ENCODE assay signal across 8 cellular contexts in the genomic region with DNA sequence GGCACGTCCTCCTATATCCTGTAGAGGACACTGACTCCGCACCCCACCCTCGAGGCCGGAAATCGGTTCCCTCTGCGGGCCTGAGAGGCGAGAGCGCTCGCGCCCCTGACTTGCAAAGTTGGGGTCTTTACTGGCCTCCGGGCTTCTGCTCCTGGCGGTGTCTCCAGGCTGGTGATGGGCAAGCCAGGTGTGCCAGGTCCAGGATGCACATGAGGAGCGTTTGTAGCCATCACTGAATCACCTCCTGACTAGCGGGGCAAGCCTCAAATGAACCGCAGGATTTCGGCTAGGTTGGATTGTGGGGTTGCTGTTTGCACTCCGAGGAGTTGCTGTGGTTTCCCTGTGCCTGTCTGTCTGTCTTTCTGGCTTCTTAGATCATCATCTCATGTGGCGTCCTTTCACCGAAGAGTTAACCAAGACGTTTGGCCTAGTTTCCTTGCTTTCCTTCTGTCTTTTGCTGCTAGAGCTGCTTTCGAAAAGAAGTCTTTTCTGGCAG. TPM values are rescaled to one million over a fixed set of nuclear protein-coding genes. Genes with fewer than 3 reads are reported as not detected.
DNase-seq lines count a peak whose midpoint lies in the region; ATAC-seq, FAIRE-seq and TF ChIP-seq lines count a peak whose summit lies in the region.
"Not testable (repeated sequence)": the region's sequence is repeated elsewhere in the genome, so short reads cannot be mapped to it uniquely, and the experiment has no call there.

No MANE protein-coding gene starts in this region.

- not testable (repeated sequence) for H2BK15ac ChIP-seq in H1 (ENCODE audit: low read length)

- H3K14ac ChIP-seq in H1 (ENCODE audit: insufficient read length) = not testable (repeated sequence)

- not testable (repeated sequence) for H3K9me3 Mint-ChIP-seq in CD4-positive, CD25-positive, alpha-beta regulatory T cell

- H2BK20ac ChIP-seq in H1 (ENCODE audit: low read length) = 0 out of 2 replicates have a peak overlapping the region, but pooled peaks have one; percentile 72

- not testable (repeated sequence) for H2BK5ac ChIP-seq in H1 (ENCODE audit: low read depth, low read length)

- not testable (repeated sequence) for H3K4ac ChIP-seq in H1 (replicated peaks; ENCODE audit: insufficient read length, low read depth, low read length)

- H3K4me1 ChIP-seq in CD4-positive, CD25-positive, alpha-beta regulatory T cell (ENCODE audit: control insufficient read depth, insufficient read depth, low read length, poor library complexity, severe bottlenecking) = peaks cover 20% of the 10 kb centered on the region
- H3K4me1 ChIP-seq in SJSA1 (replicated peaks); H1 (replicated peaks in 1 of 4; ENCODE audit: control insufficient read depth in 3 of 4, insufficient read depth in 4 of 4, low read length in 3 of 4); osteoblast (ENCODE audit: insufficient read depth, low read length): not testable (repeated sequence)
- peaks cover 8 to 37% (median 32%) of the 10 kb centered on the region in 4 donors for H3K4me1 ChIP-seq in stomach

- H2AFZ ChIP-seq in H1 (ENCODE audit: low read length) (0 out of 2 replicates have a peak overlapping the region, but pooled peaks have one; percentile 1), osteoblast (ENCODE audit: low read length) (peak overlapping the region; percentile 87)

- peaks cover 27% of the 10 kb centered on the region for H3K27me3 Mint-ChIP-seq in CD4-positive, CD25-positive, alpha-beta regulatory T cell

- H4K8ac ChIP-seq in H1 (ENCODE audit: extremely low read depth, insufficient read depth, low read length) = not testable (repeated sequence)

- H4K5ac ChIP-seq in H1 (ENCODE audit: insufficient read length, low read depth, low read length) = not testable (repeated sequence)

- DNase-seq in CD4-positive, CD25-positive, alpha-beta regulatory T cell = peak in 1 of 3 donors; percentile 33
- DNase-seq in HL-60 (ENCODE audit: low read depth in 1 of 2, low spot score in 1 of 2); stomach: not testable (repeated sequence)
- DNase-seq in SJSA1 (ENCODE audit: low read depth in 1 of 2, low spot score in 2 of 2) = peak in 1 of 2 experiments; percentile 21
- peak; percentile 3 for DNase-seq in activated effector memory CD4-positive, alpha-beta T cell treated with Interleukin-2 at 50 U/mL for 16 hours
- peak in 1 of 2 experiments; percentile 61 for DNase-seq in H1 (ENCODE audit: low read depth in 1 of 2, low spot score in 2 of 2)
- peak; percentile 78 for DNase-seq in iris pigment epithelial cell (ENCODE audit: low read depth)
- peak; percentile 53 for DNase-seq in osteoblast (ENCODE audit: insufficient read length, low spot score, missing footprints)

- H3K4me3 Mint-ChIP-seq in CD4-positive, CD25-positive, alpha-beta regulatory T cell = peak overlapping the region; percentile 86 to 91 (median 88)

- ATAC-seq in CD4-positive, CD25-positive, alpha-beta regulatory T cell (ENCODE audit: low read depth in 2 of 2) = not testable (repeated sequence)

- TF ChIP-seq POLR2A in H1 (IDR thresholded peaks at IDR 0.05; ENCODE audit: control extremely low read depth in 1 of 2, low read depth in 2 of 2, low read length in 2 of 2); stomach (IDR thresholded peaks at IDR 0.05): not testable (repeated sequence)

- CTCF ChIA-PET in H1 (lab: Charles Lee; ENCODE audit: partially characterized antibody) = interaction anchor here (0.6 to 2.3 kb wide), 6 partner anchors 10 to 224 kb away, joined by 3 to 5 read pairs (median 4); no protein-coding TSS in a partner anchor

- intact Hi-C loops in stomach (cut with DNase I; ENCODE audit: low total_unique reads) = not testable (repeated sequence)

- not testable (repeated sequence) for TF ChIP-seq CTCF in HL-60 (IDR thresholded peaks at IDR 0.05; ENCODE audit: insufficient read depth, low read length); H1 (IDR thresholded peaks at IDR 0.05; ENCODE audit: control extremely low read depth in 1 of 3, insufficient read depth in 1 of 3, low read depth in 1 of 3, low read length in 3 of 3); osteoblast (IDR thresholded peaks at IDR 0.05; ENCODE audit: extremely low read depth, low read depth, low read length); stomach (IDR thresholded peaks at IDR 0.05)

- not testable (repeated sequence) for H3K9me3 ChIP-seq in CD4-positive, CD25-positive, alpha-beta regulatory T cell (ENCODE audit: control insufficient read depth in 2 of 2, low read length in 2 of 2); SJSA1 (replicated peaks); H1 (ENCODE audit: insufficient read depth in 2 of 2, low read depth in 1 of 2, low read length in 1 of 2); osteoblast (ENCODE audit: low read depth, low read length); stomach

- not testable (repeated sequence) for H2AK5ac ChIP-seq in H1 (ENCODE audit: low read depth, low read length)

- H4K20me1 ChIP-seq in H1 (replicated peaks in 1 of 2; ENCODE audit: control insufficient read depth in 1 of 2, insufficient read depth in 2 of 2, low read length in 2 of 2); osteoblast (ENCODE audit: insufficient read depth, low read length): not testable (repeated sequence)

- not testable (repeated sequence) for H3K36me3 ChIP-seq in CD4-positive, CD25-positive, alpha-beta regulatory T cell (ENCODE audit: control insufficient read depth, insufficient read depth, low read length); SJSA1; H1 (ENCODE audit: control insufficient read depth in 2 of 4, insufficient read depth in 4 of 4, low read length in 3 of 4); osteoblast (ENCODE audit: insufficient read depth, low read length)
- peaks cover 0 to 12% (median 10%) of the 10 kb centered on the region in 4 donors for H3K36me3 ChIP-seq in stomach

- H3K36me3 Mint-ChIP-seq in CD4-positive, CD25-positive, alpha-beta regulatory T cell = not testable (repeated sequence)

- POLR2A ChIA-PET in H1 (lab: Charles Lee; ENCODE audit: partially characterized antibody) = not testable (repeated sequence)

- H3K4me1 Mint-ChIP-seq in CD4-positive, CD25-positive, alpha-beta regulatory T cell = peaks cover 0 to 21% (median 13%) of the 10 kb centered on the region in 4 donors

- not testable (repeated sequence) for FAIRE-seq in H1 (lab: Jason Lieb, UNC)

- H3K4me3 ChIP-seq in CD4-positive, CD25-positive, alpha-beta regulatory T cell (ENCODE audit: low read depth, low read length) = peak overlapping the region; percentile 67
- H3K4me3 ChIP-seq in HL-60 (replicated peaks; ENCODE audit: insufficient read depth, low read length) (peak overlapping the region; percentile 69), SJSA1 (peak overlapping the region; percentile 91), H1 (ENCODE audit: extremely low read depth in 1 of 4, insufficient read depth in 2 of 4, low read depth in 3 of 4, low read length in 4 of 4) (peak overlapping the region; percentile 44 to 72 (median 53)), osteoblast (ENCODE audit: insufficient read depth, low read length) (peak overlapping the region; percentile 91), stomach (peak overlapping the region; percentile 68 to 85 (median 73))

- H3K27me3 ChIP-seq in CD4-positive, CD25-positive, alpha-beta regulatory T cell (ENCODE audit: control insufficient read depth, insufficient read depth, low read length); SJSA1 (replicated peaks); osteoblast (ENCODE audit: insufficient read depth, low read length): not testable (repeated sequence)
- H3K27me3 ChIP-seq in HL-60 (ENCODE audit: insufficient read depth, poor library complexity, severe bottlenecking) (peaks cover 15% of the 10 kb centered on the region), H1 (replicated peaks in 1 of 4; ENCODE audit: control insufficient read depth in 3 of 4, extremely low read depth in 1 of 4, insufficient read depth in 3 of 4, low read length in 3 of 4) (peaks cover 0 to 26% (median 16%) of the 10 kb centered on the region in 4 experiments; a peak in 6 of 7 replicates), stomach (peaks cover 0 to 18% (median 0%) of the 10 kb centered on the region in 3 donors)

- not testable (repeated sequence) for TF ChIP-seq EP300 in H1 (IDR thresholded peaks at IDR 0.05; ENCODE audit: borderline replicate concordance in 1 of 2, low read depth in 2 of 2, low read length in 2 of 2); stomach (IDR thresholded peaks at IDR 0.05)

- H2BK120ac ChIP-seq in H1 (replicated peaks; ENCODE audit: low read depth, low read length) = peak overlapping the region; percentile 78

- not testable (repeated sequence) for H3K79me1 ChIP-seq in H1 (ENCODE audit: low read depth, low read length)

- H3K56ac ChIP-seq in H1 (replicated peaks; ENCODE audit: insufficient read length, low read depth, low read length) = not testable (repeated sequence)

- not testable (repeated sequence) for TF ChIP-seq RAD21 in H1 (IDR thresholded peaks at IDR 0.05 in 1 of 2, conservative IDR thresholded peaks at IDR 0.05 in 1 of 2; ENCODE audit: low read depth in 2 of 2, low read length in 2 of 2)

- peaks cover 10% of the 10 kb centered on the region; the same call in 1 of the 2 replicates for H3K23me2 ChIP-seq in H1 (ENCODE audit: low read depth, low read length)

- 18% methylated on average over 21 of the region's 21 CpGs; no CpG with 5 or more reads in 1 of the 2 experiments for WGBS in H1 (ENCODE audit: extremely low coverage in 1 of 2, insufficient coverage in 1 of 2, insufficient read length in 1 of 2, insufficient replicate concordance in 2 of 2, low coverage in 1 of 2, low lambda C conversion rate in 2 of 2, missing lambda C conversion rate in 1 of 2), 2 experiments
- 7 to 21% (median 9%) methylated on average over 11 to 21 of the region's 21 CpGs for whole genome bisulfite sequencing in stomach, 5 donors

- H3K27ac Mint-ChIP-seq in CD4-positive, CD25-positive, alpha-beta regulatory T cell = peak overlapping the region; percentile 65 to 89 (median 88)

- not testable (repeated sequence) for H3K79me2 ChIP-seq in H1 (ENCODE audit: control insufficient read depth in 1 of 2, insufficient read depth in 2 of 2, low read length in 2 of 2)
- peaks cover 18% of the 10 kb centered on the region for H3K79me2 ChIP-seq in osteoblast (ENCODE audit: insufficient read depth, low read length)

- not testable (repeated sequence) for H4K91ac ChIP-seq in H1 (replicated peaks; ENCODE audit: insufficient read length, low read length)

- H3K9ac ChIP-seq in H1 (replicated peaks in 1 of 4; ENCODE audit: extremely low read depth in 1 of 4, low read depth in 3 of 4, low read length in 3 of 4) = peak overlapping the region in 1 of 4 experiments; percentile 20; a peak in 1 of 7 replicates

- not testable (repeated sequence) for H3K23ac ChIP-seq in H1 (ENCODE audit: insufficient read length)

- not testable (repeated sequence) for H2BK12ac ChIP-seq in H1 (ENCODE audit: low read depth, low read length)

- peak overlapping the region; percentile 60 for H3K27ac ChIP-seq in CD4-positive, CD25-positive, alpha-beta regulatory T cell (ENCODE audit: insufficient read depth, low read length, poor library complexity, severe bottlenecking)
- H3K27ac ChIP-seq in HL-60 (replicated peaks); SJSA1; H1 (ENCODE audit: low read depth, low read length); osteoblast (ENCODE audit: low read depth, low read length): not testable (repeated sequence)
- H3K27ac ChIP-seq in stomach = peak overlapping the region in 4 of 5 donors; percentile 58 to 83 (median 78)

- peak overlapping the region; percentile 67 to 86 for H3K4me2 ChIP-seq in H1 (ENCODE audit: insufficient read depth in 1 of 2, low read depth in 2 of 2, low read length in 2 of 2)
- peak overlapping the region; percentile 92 for H3K4me2 ChIP-seq in osteoblast (ENCODE audit: insufficient read depth, low read length)

- not testable (repeated sequence) for H3K18ac ChIP-seq in H1 (ENCODE audit: extremely low read depth, low read length)

RNA-seq across cellular contexts. Expression of a gene that starts 0.7 kb away (rescaled TPM):
- total RNA-seq in CD4-positive, CD25-positive, alpha-beta regulatory T cell = 2.9 TPM
- 1 to 10 TPM; 1.2 to 2.7 (median 2.0) TPM for polyA plus RNA-seq in CD4-positive, CD25-positive, alpha-beta regulatory T cell
- total RNA-seq in SJSA1 (2014; rRNA removed; shearing (Covaris generic)) = 40.4 and 44.8 TPM in 2 replicates
- 4.1 and 4.3 TPM in 2 replicates for total RNA-seq in H1 (2021; fragmentation: NEBNext Ultra II Directional; extraction: Animal tissue kit (Norgen Biotek cat#: 25700))
- polyA plus RNA-seq in H1 (2011; rRNA removed) (2.7 and 3.8 TPM in 2 replicates), stomach (1 to 10 TPM; 1.1 to 6.1 (median 5.4) TPM)
- 3.8 TPM for polyA plus RNA-seq in H1 (2011; cell fraction: cytosol; rRNA removed)
- polyA plus RNA-seq in H1 (2011; cell fraction: nucleus; rRNA removed) = 9.1 TPM
- 3.6 to 5.6 TPM (median 4.8 TPM) in 4 replicates for polyA plus RNA-seq in H1 (2012, experiment 1 of 2)
- 1.5 TPM for polyA plus RNA-seq in H1 (2012, experiment 2 of 2)
- polyA plus RNA-seq in H1 (2013, experiment 1 of 2) = 2.6 TPM
- 2.5 TPM for polyA plus RNA-seq in H1 (2013, experiment 2 of 2)
- polyA minus RNA-seq in H1 (2011; rRNA and poly(A)+ RNA removed) = 6.7 and 12.0 TPM in 2 replicates
- polyA minus RNA-seq in H1 (2011; cell fraction: cytosol; rRNA and poly(A)+ RNA removed) = 4.3 TPM
- polyA minus RNA-seq in H1 (2011; cell fraction: nucleus; rRNA and poly(A)+ RNA removed) = 7.9 TPM
- total RNA-seq in osteoblast (12.4 and 24.6 TPM in 2 replicates), stomach (10 to 100 TPM in 4 of 5 donors, 1 to 10 TPM in 1; 3.5 to 42.8 (median 14.8) TPM)
